In genomic region chr4:87947381-87948160, GRCh38 we compare ENCODE assay signal across 24 cellular contexts. TPM values are rescaled to one million over a fixed set of nuclear protein-coding genes. Genes with fewer than 3 reads are reported as not detected.
"Had no signal": no experiment of that assay in that cellular context is flagged by ENCODE, and none has a peak within 500 bp of the region (broad histone marks: within the 10 kb centered on the region; RNA-seq: fewer than 3 reads in every experiment).

No MANE protein-coding gene starts in this region.

- H3K4me3 ChIP-seq: esophagus muscularis mucosa, gastroesophageal sphincter, right atrium auricular region, sigmoid colon, skin epidermis, testis, tibial nerve had no signal

- DNase-seq: effector memory CD8-positive, alpha-beta T cell; foreskin fibroblast; immature natural killer cell; left colon; left ventricle myocardium superior; mesendoderm; naive thymus-derived CD4-positive, alpha-beta T cell; posterior cingulate gyrus; sigmoid colon; stimulated activated CD4-positive, alpha-beta T cell treated with anti-CD3 and anti-CD28 coated beads, Interleukin-2, amount 100 ng/mL, for 24 hours; stimulated activated CD4-positive, alpha-beta T cell treated with anti-CD3 and anti-CD28 coated beads, Interleukin-4, amount 100 ng/mL, for 4 hours; stimulated activated naive B cell treated with anti-CD40 and anti-IgM and Interleukin-4, amounts not matched to agents 10 μg/mL and 1 μg/mL and 100 μg/mL, for 72 hours; stimulated activated naive CD8-positive, alpha-beta T cell treated with anti-CD3 and anti-CD28 coated beads, Interleukin-15, amount 100 ng/mL, for 72 hours; testis had no signal

- H3K27ac ChIP-seq: epithelial cell of prostate, esophagus muscularis mucosa, gastroesophageal sphincter, right atrium auricular region, sigmoid colon, skin epidermis, testis had no signal

- H3K27ac Mint-ChIP-seq: dendritic cell treated with granulocyte-macrophage colony-stimulating factor and Interleukin-4, amounts not matched to agents 40 ng/mL and 50 ng/mL, for 4 days; effector memory CD8-positive, alpha-beta T cell; immature natural killer cell; naive thymus-derived CD4-positive, alpha-beta T cell; stimulated activated naive B cell treated with anti-CD40 and anti-IgM and Interleukin-4, amounts not matched to agents 10 μg/mL and 1 μg/mL and 100 μg/mL, for 72 hours; stimulated activated naive CD8-positive, alpha-beta T cell treated with anti-CD3 and anti-CD28 coated beads, Interleukin-15, amount 100 ng/mL, for 72 hours had no signal

- H3K36me3 Mint-ChIP-seq: immature natural killer cell; naive thymus-derived CD4-positive, alpha-beta T cell; stimulated activated naive B cell treated with anti-CD40 and anti-IgM and Interleukin-4, amounts not matched to agents 10 μg/mL and 1 μg/mL and 100 μg/mL, for 72 hours had no signal

- H3K4me3 Mint-ChIP-seq: dendritic cell treated with granulocyte-macrophage colony-stimulating factor and Interleukin-4, amounts not matched to agents 40 ng/mL and 50 ng/mL, for 4 days; effector memory CD8-positive, alpha-beta T cell; immature natural killer cell; naive thymus-derived CD4-positive, alpha-beta T cell; stimulated activated naive B cell treated with anti-CD40 and anti-IgM and Interleukin-4, amounts not matched to agents 10 μg/mL and 1 μg/mL and 100 μg/mL, for 72 hours; stimulated activated naive CD8-positive, alpha-beta T cell treated with anti-CD3 and anti-CD28 coated beads, Interleukin-15, amount 100 ng/mL, for 72 hours had no signal

- H3K9me3 Mint-ChIP-seq: dendritic cell treated with granulocyte-macrophage colony-stimulating factor and Interleukin-4, amounts not matched to agents 40 ng/mL and 50 ng/mL, for 4 days; effector memory CD8-positive, alpha-beta T cell; immature natural killer cell; naive thymus-derived CD4-positive, alpha-beta T cell; stimulated activated naive B cell treated with anti-CD40 and anti-IgM and Interleukin-4, amounts not matched to agents 10 μg/mL and 1 μg/mL and 100 μg/mL, for 72 hours; stimulated activated naive CD8-positive, alpha-beta T cell treated with anti-CD3 and anti-CD28 coated beads, Interleukin-15, amount 100 ng/mL, for 72 hours had no signal

- H3K27me3 ChIP-seq: esophagus muscularis mucosa, gastroesophageal sphincter, right atrium auricular region, sigmoid colon, testis, tibial nerve had no signal

- ATAC-seq: effector memory CD8-positive, alpha-beta T cell; gastroesophageal sphincter; left colon; left ventricle myocardium superior; naive thymus-derived CD4-positive, alpha-beta T cell; stimulated activated naive B cell treated with anti-CD40 and anti-IgM and Interleukin-4, amounts not matched to agents 10 μg/mL and 1 μg/mL and 100 μg/mL, for 72 hours; stimulated activated naive CD8-positive, alpha-beta T cell treated with anti-CD3 and anti-CD28 coated beads, Interleukin-15, amount 100 ng/mL, for 72 hours had no signal

- H3K36me3 ChIP-seq: esophagus muscularis mucosa, gastroesophageal sphincter, right atrium auricular region, sigmoid colon, tibial nerve had no signal

- H3K4me1 Mint-ChIP-seq: immature natural killer cell; naive thymus-derived CD4-positive, alpha-beta T cell; stimulated activated naive B cell treated with anti-CD40 and anti-IgM and Interleukin-4, amounts not matched to agents 10 μg/mL and 1 μg/mL and 100 μg/mL, for 72 hours; stimulated activated naive CD8-positive, alpha-beta T cell treated with anti-CD3 and anti-CD28 coated beads, Interleukin-15, amount 100 ng/mL, for 72 hours had no signal

- H3K4me1 ChIP-seq: right atrium auricular region had no signal

- H3K9me3 ChIP-seq: esophagus muscularis mucosa, gastroesophageal sphincter, right atrium auricular region, sigmoid colon, testis, tibial nerve had no signal

- FAIRE-seq: keratinocyte had no signal

- H3K27me3 Mint-ChIP-seq: dendritic cell treated with granulocyte-macrophage colony-stimulating factor and Interleukin-4, amounts not matched to agents 40 ng/mL and 50 ng/mL, for 4 days; stimulated activated naive B cell treated with anti-CD40 and anti-IgM and Interleukin-4, amounts not matched to agents 10 μg/mL and 1 μg/mL and 100 μg/mL, for 72 hours had no signal

RNA-seq across cellular contexts. Expression of gene SPP1, which starts 27.9 kb away (rescaled TPM):
- total RNA-seq: lung microvascular endothelial cell, pulmonary artery endothelial cell had no signal
- polyA plus RNA-seq: immature natural killer cell; naive thymus-derived CD4-positive, alpha-beta T cell had no signal
